Comparison of ENCODE assay signal across 9 cellular contexts in genomic region chr7:100234660-100235317, GRCh38. TPM values are rescaled to one million over a fixed set of nuclear protein-coding genes. Genes with fewer than 3 reads are reported as not detected.
DNase-seq lines count a peak whose midpoint lies in the region; ATAC-seq, FAIRE-seq and TF ChIP-seq lines count a peak whose summit lies in the region.
"Not testable (repeated sequence)": the region's sequence is repeated elsewhere in the genome, so short reads cannot be mapped to it uniquely, and the experiment has no call there.
"Had no signal": no experiment of that assay in that cellular context is flagged by ENCODE, and none has a peak within 500 bp of the region (broad histone marks: within the 10 kb centered on the region; RNA-seq: fewer than 3 reads in every experiment).

No MANE protein-coding gene starts in this region.

- not testable (repeated sequence) for H3K9ac ChIP-seq in GM12878 (ENCODE audit: control insufficient read depth, insufficient read depth, low read length)

- H3K27ac ChIP-seq in CD8-positive, alpha-beta T cell (ENCODE audit: low read depth, low read length); GM12878 (ENCODE audit: control insufficient read depth, insufficient read depth); naive thymus-derived CD4-positive, alpha-beta T cell (ENCODE audit: low read depth, low read length): not testable (repeated sequence)

- not testable (repeated sequence) for H3K4me3 ChIP-seq in CD8-positive, alpha-beta T cell (ENCODE audit: low read depth, low read length); GM12878; naive thymus-derived CD4-positive, alpha-beta T cell (ENCODE audit: low read length)

- RAD21 ChIA-PET in GM12878 (lab: Charles Lee; ENCODE audit: unreplicated experiment): not testable (repeated sequence)

- not testable (repeated sequence) for H3K4me2 ChIP-seq in GM12878 (ENCODE audit: control insufficient read depth, insufficient read depth)

- not testable (repeated sequence) for H3K79me2 ChIP-seq in GM12878 (ENCODE audit: control insufficient read depth, insufficient read depth, low read length)

- ATAC-seq in CD8-positive, alpha-beta T cell; T-cell (replicated peaks in 1 of 4); GM12878; naive thymus-derived CD4-positive, alpha-beta T cell: not testable (repeated sequence)
- peak; percentile 78 for ATAC-seq in activated T-helper 17 cell treated with anti-CD3 and anti-CD28 coated beads, Interleukin-2, amount 50 U/mL, for 72 hours (replicated peaks)

- SMC1A ChIA-PET in GM12878 (lab: Charles Lee; ENCODE audit: uncharacterized antibody, unreplicated experiment): not testable (repeated sequence)

- not testable (repeated sequence) for H2AFZ ChIP-seq in GM12878 (ENCODE audit: control insufficient read depth, low read depth, low read length)

- H3K27me3 Mint-ChIP-seq in CD8-positive, alpha-beta T cell (ENCODE audit: low read depth); T-cell; activated T-helper 17 cell treated with anti-CD3 and anti-CD28 coated beads, Interleukin-2, amount 50 U/mL, for 72 hours; naive thymus-derived CD4-positive, alpha-beta T cell: not testable (repeated sequence)

- DNase-seq in CD8-positive, alpha-beta T cell; T-cell; GM12878 (ENCODE audit: low read depth, low spot score); naive thymus-derived CD4-positive, alpha-beta T cell: not testable (repeated sequence)
- DNase-seq in activated CD4-positive, alpha-beta T cell treated with anti-CD3 and anti-CD28 coated beads, Interleukin-2, amount 50 U/mL, for 48 hours: peak; percentile 58 to 64
- peak; percentile 37 for DNase-seq in stimulated activated CD4-positive, alpha-beta T cell treated with anti-CD3 and anti-CD28 coated beads, Interleukin-1b, Interleukin-23, amount 100 ng/mL, for 48 hours

- not testable (repeated sequence) for H3K9me3 Mint-ChIP-seq in CD8-positive, alpha-beta T cell; T-cell; activated T-helper 17 cell treated with anti-CD3 and anti-CD28 coated beads, Interleukin-2, amount 50 U/mL, for 72 hours; naive thymus-derived CD4-positive, alpha-beta T cell

- H3K4me3 Mint-ChIP-seq in CD8-positive, alpha-beta T cell; T-cell; naive thymus-derived CD4-positive, alpha-beta T cell: not testable (repeated sequence)
- peak overlapping the region; percentile 41 for H3K4me3 Mint-ChIP-seq in activated T-helper 17 cell treated with anti-CD3 and anti-CD28 coated beads, Interleukin-2, amount 50 U/mL, for 72 hours

- POLR2A ChIA-PET in CD8-positive, alpha-beta T cell (lab: Charles Lee): interaction anchor here (1.4 kb wide), 1 partner anchor 13 kb away, joined by 5 read pairs; no protein-coding TSS in a partner anchor
- POLR2A ChIA-PET in T-cell (lab: Charles Lee): not testable (repeated sequence)
- POLR2A ChIA-PET in GM12878 (lab: Charles Lee): interaction anchor here (0.6 kb wide), 1 partner anchor 47 kb away, joined by 3 read pairs; no protein-coding TSS in a partner anchor
- POLR2A ChIA-PET in naive thymus-derived CD4-positive, alpha-beta T cell (lab: Charles Lee): interaction anchor here (0.7 to 1.2 kb wide), 3 partner anchors 11 to 14 kb away, joined by 3 to 5 read pairs (median 4); no protein-coding TSS in a partner anchor

- not testable (repeated sequence) for H3K27me3 ChIP-seq in CD8-positive, alpha-beta T cell (ENCODE audit: insufficient read depth, low read length); GM12878 (replicated peaks in 1 of 2; ENCODE audit: control insufficient read depth in 2 of 2, insufficient read depth in 2 of 2, low read length in 1 of 2); naive thymus-derived CD4-positive, alpha-beta T cell (ENCODE audit: control insufficient read depth in 2 of 2, insufficient read depth in 2 of 2, low read length in 2 of 2)

- H3K4me1 Mint-ChIP-seq in CD8-positive, alpha-beta T cell (ENCODE audit: low read depth): peaks cover 34% of the 10 kb centered on the region
- H3K4me1 Mint-ChIP-seq in T-cell: peaks cover 18 to 29% (median 28%) of the 10 kb centered on the region in 3 donors
- H3K4me1 Mint-ChIP-seq in activated T-helper 17 cell treated with anti-CD3 and anti-CD28 coated beads, Interleukin-2, amount 50 U/mL, for 72 hours: peaks cover 30% of the 10 kb centered on the region
- peaks cover 18 to 49% (median 39%) of the 10 kb centered on the region in 7 donors for H3K4me1 Mint-ChIP-seq in naive thymus-derived CD4-positive, alpha-beta T cell

- not testable (repeated sequence) for TF ChIP-seq RAD21 in GM12878 (IDR thresholded peaks at IDR 0.05; ENCODE audit: insufficient read depth, low read depth, low read length)

- H3K4me1 ChIP-seq in CD8-positive, alpha-beta T cell (ENCODE audit: insufficient read depth, low read length); GM12878 (ENCODE audit: control insufficient read depth, insufficient read depth, low read length); naive thymus-derived CD4-positive, alpha-beta T cell (ENCODE audit: control insufficient read depth in 2 of 2, insufficient read depth in 2 of 2, low read length in 2 of 2): not testable (repeated sequence)

- CTCF ChIA-PET in CD8-positive, alpha-beta T cell (lab: Charles Lee): interaction anchor here (0.6 kb wide), 1 partner anchor 44 kb away, joined by 3 read pairs; no protein-coding TSS in a partner anchor
- CTCF ChIA-PET in T-cell (lab: Charles Lee); GM12878 (lab: Yijun Ruan, JAX): not testable (repeated sequence)
- CTCF ChIA-PET in naive thymus-derived CD4-positive, alpha-beta T cell (lab: Charles Lee): interaction anchor here (0.6 kb wide), 1 partner anchor 100 kb away, joined by 4 read pairs; no protein-coding TSS in a partner anchor

- FAIRE-seq in GM12878 (lab: Jason Lieb, UNC): not testable (repeated sequence)

- H4K20me1 ChIP-seq in GM12878 (ENCODE audit: control insufficient read depth, insufficient read depth): not testable (repeated sequence)

- not testable (repeated sequence) for H3K9me3 ChIP-seq in CD8-positive, alpha-beta T cell (ENCODE audit: low read length); GM12878 (replicated peaks; ENCODE audit: control insufficient read depth, insufficient read depth, low read length); naive thymus-derived CD4-positive, alpha-beta T cell (ENCODE audit: control insufficient read depth in 2 of 3, low read length in 3 of 3)

- not testable (repeated sequence) for TF ChIP-seq EP300 in GM12878 (IDR thresholded peaks at IDR 0.05; ENCODE audit: borderline replicate concordance in 1 of 2, control insufficient read depth in 1 of 2, low read depth in 2 of 2, low read length in 2 of 2)

- BruUV-seq in GM12878 (replicated peaks; lab: Mats Ljungman, UMichigan): not testable (repeated sequence)

- H3K36me3 ChIP-seq in CD8-positive, alpha-beta T cell (ENCODE audit: insufficient read depth, low read length); GM12878 (ENCODE audit: control insufficient read depth in 2 of 2, insufficient read depth in 2 of 2, low read length in 1 of 2); naive thymus-derived CD4-positive, alpha-beta T cell (ENCODE audit: control insufficient read depth in 2 of 3, insufficient read depth in 3 of 3, low read length in 3 of 3): not testable (repeated sequence)

- not testable (repeated sequence) for TF ChIP-seq CTCF in CD8-positive, alpha-beta T cell (IDR thresholded peaks at IDR 0.05); GM12878 (IDR thresholded peaks at IDR 0.05 in 2 of 3, conservative IDR thresholded peaks at IDR 0.05 in 1 of 3; ENCODE audit: control insufficient read depth in 2 of 3, extremely low read depth in 1 of 3, insufficient read depth in 1 of 3, low read depth in 3 of 3, low read length in 3 of 3)

- TF ChIP-seq POLR2A in GM12878 (IDR thresholded peaks at IDR 0.05; ENCODE audit: low read depth, low read length): not testable (repeated sequence)

- in situ Hi-C loops in GM12878 (cut with MboI): not testable (repeated sequence)

- peaks cover 20% of the 10 kb centered on the region for H3K36me3 Mint-ChIP-seq in CD8-positive, alpha-beta T cell
- peaks cover 21% of the 10 kb centered on the region for H3K36me3 Mint-ChIP-seq in T-cell
- H3K36me3 Mint-ChIP-seq in activated T-helper 17 cell treated with anti-CD3 and anti-CD28 coated beads, Interleukin-2, amount 50 U/mL, for 72 hours (ENCODE audit: low read depth): peaks cover 46% of the 10 kb centered on the region
- H3K36me3 Mint-ChIP-seq in naive thymus-derived CD4-positive, alpha-beta T cell: peaks cover 0 to 30% (median 8%) of the 10 kb centered on the region in 5 donors

- intact Hi-C loops in CD8-positive, alpha-beta T cell (cut with DNase I, micrococcal nuclease); GM12878 (cut with micrococcal nuclease; ENCODE audit: unreplicated experiment): not testable (repeated sequence)
- intact Hi-C loops in naive thymus-derived CD4-positive, alpha-beta T cell (cut with micrococcal nuclease): loop anchor here in 1 of 2 donors (5.0 kb wide), 1 partner anchor 38 kb away; no protein-coding TSS in a partner anchor

- peak overlapping the region; percentile 81 for H3K27ac Mint-ChIP-seq in CD8-positive, alpha-beta T cell
- H3K27ac Mint-ChIP-seq in T-cell: peak overlapping the region; percentile 66 to 69
- peak overlapping the region; percentile 87 for H3K27ac Mint-ChIP-seq in activated T-helper 17 cell treated with anti-CD3 and anti-CD28 coated beads, Interleukin-2, amount 50 U/mL, for 72 hours
- peak overlapping the region; percentile 51 to 90 (median 80) for H3K27ac Mint-ChIP-seq in naive thymus-derived CD4-positive, alpha-beta T cell

- 43% methylated on average over 8 of the region's 8 CpGs for WGBS in GM12878 (ENCODE audit: insufficient coverage, insufficient replicate concordance, low lambda C conversion rate, missing lambda C conversion rate)

RNA-seq across cellular contexts. Expression of gene PVRIG, which starts 15.0 kb away (rescaled TPM):
- 10 to 100 TPM; 34.6 to 37.0 TPM for total RNA-seq in CD8-positive, alpha-beta T cell
- total RNA-seq in T-cell: 10 to 100 TPM; 45.0 to 96.8 (median 78.0) TPM
- total RNA-seq in activated T-helper 17 cell treated with anti-CD3 and anti-CD28 coated beads, Interleukin-2, amount 50 U/mL, for 72 hours: 10 to 100 TPM; 16.1 to 28.5 TPM
- total RNA-seq in GM12878 (2013; cell fraction: nucleolus; rRNA removed): 20.3 and 21.7 TPM in 2 replicates
- total RNA-seq in GM12878 (2014; rRNA removed): 25.6 and 29.8 TPM in 2 replicates
- 5.2 and 7.7 TPM in 2 replicates for total RNA-seq in GM12878 (2014; rRNA removed; fragmentation: Illumina TruSeq; extraction: Trizol)
- 27.4 and 27.7 TPM in 2 replicates for total RNA-seq in GM12878 (2021)
- 3.7 TPM for polyA plus RNA-seq in GM12878 (2011; ENCODE audit: low read depth)
- 3.1 and 8.4 TPM in 2 replicates for polyA plus RNA-seq in GM12878 (2011; rRNA removed)
- polyA plus RNA-seq in GM12878 (2011; cell fraction: cytosol; rRNA removed): 14.7 and 23.1 TPM in 2 replicates
- polyA plus RNA-seq in GM12878 (2011; cell fraction: nucleus; rRNA removed): 21.8 and 23.1 TPM in 2 replicates
- 13.9 and 14.6 TPM in 2 replicates for polyA plus RNA-seq in GM12878 (2012)
- polyA plus RNA-seq in GM12878 (2014; fragmentation: Illumina TruSeq; extraction: Trizol): 0.38 and 3.9 TPM in 2 replicates
- 1 to 10 TPM; 1.3 to 3.6 TPM for polyA plus RNA-seq in GM12878 (2014; fragmentation: Nextera tagmentation; extraction: Ambion mirVana)
- 39.4 and 41.4 TPM in 2 replicates for polyA plus RNA-seq in GM12878 (2014; rRNA removed)
- polyA plus RNA-seq in GM12878 (2016; fragmentation: Nextera tagmentation; extraction: Ambion mirVana): 10 to 100 TPM; 43.9 to 44.0 TPM
- polyA minus RNA-seq in GM12878 (2011; rRNA and poly(A)+ RNA removed): 1.7 and 6.8 TPM in 2 replicates
- polyA minus RNA-seq in GM12878 (2011; cell fraction: cytosol; rRNA and poly(A)+ RNA removed): 5.3 and 7.0 TPM in 2 replicates
- 10.0 and 16.9 TPM in 2 replicates for polyA minus RNA-seq in GM12878 (2011; cell fraction: nucleus; rRNA and poly(A)+ RNA removed)
- total RNA-seq in naive thymus-derived CD4-positive, alpha-beta T cell: 10 to 100 TPM; 32.1 to 88.7 (median 66.2) TPM
- 10 to 100 TPM; 69.5 to 81.0 TPM for polyA plus RNA-seq in naive thymus-derived CD4-positive, alpha-beta T cell
- total RNA-seq: H4 had no signal
- polyA plus RNA-seq: A549 had no signal

RNA-seq across cellular contexts. Expression of gene STAG3, which starts 57.1 kb away (rescaled TPM):
- total RNA-seq in CD8-positive, alpha-beta T cell: 1 to 10 TPM; 6.3 to 6.6 TPM
- total RNA-seq in T-cell (1 to 10 TPM; 4.8 to 8.7 (median 7.3) TPM), GM12878 (2014; rRNA removed) (101 and 122 TPM in 2 replicates), GM12878 (2014; rRNA removed; fragmentation: Illumina TruSeq; extraction: Trizol) (123 and 133 TPM in 2 replicates), GM12878 (2021) (78.7 and 81.7 TPM in 2 replicates)
- total RNA-seq in activated T-helper 17 cell treated with anti-CD3 and anti-CD28 coated beads, Interleukin-2, amount 50 U/mL, for 72 hours: 10 to 100 TPM in 1 of 2 donors, 1 to 10 TPM in 1; 7.8 to 22.1 TPM
- total RNA-seq in GM12878 (2013; cell fraction: nucleolus; rRNA removed): 33.8 and 37.8 TPM in 2 replicates
- 221 TPM for polyA plus RNA-seq in GM12878 (2011; ENCODE audit: low read depth)
- polyA plus RNA-seq in GM12878 (2011; rRNA removed) (73.0 and 90.4 TPM in 2 replicates), GM12878 (2014; fragmentation: Illumina TruSeq; extraction: Trizol) (178 and 192 TPM in 2 replicates), GM12878 (2014; fragmentation: Nextera tagmentation; extraction: Ambion mirVana) (100 to 1,000 TPM; 281 to 306 TPM), GM12878 (2014; rRNA removed) (112 and 153 TPM in 2 replicates), GM12878 (2016; fragmentation: Nextera tagmentation; extraction: Ambion mirVana) (100 to 1,000 TPM; 112 to 116 TPM)
- 47.6 and 55.0 TPM in 2 replicates for polyA plus RNA-seq in GM12878 (2011; cell fraction: cytosol; rRNA removed)
- polyA plus RNA-seq in GM12878 (2011; cell fraction: nucleus; rRNA removed): 22.6 and 31.0 TPM in 2 replicates
- polyA plus RNA-seq in GM12878 (2012): 158 and 173 TPM in 2 replicates
- 14.5 and 19.5 TPM in 2 replicates for polyA minus RNA-seq in GM12878 (2011; rRNA and poly(A)+ RNA removed)
- polyA minus RNA-seq in GM12878 (2011; cell fraction: cytosol; rRNA and poly(A)+ RNA removed): 5.3 and 6.7 TPM in 2 replicates
- polyA minus RNA-seq in GM12878 (2011; cell fraction: nucleus; rRNA and poly(A)+ RNA removed): 12.2 and 15.6 TPM in 2 replicates
- 10 to 100 TPM in 1 of 5 experiments, 1 to 10 TPM in 4; 5.5 to 24.6 (median 9.5) TPM for total RNA-seq in naive thymus-derived CD4-positive, alpha-beta T cell
- polyA plus RNA-seq in naive thymus-derived CD4-positive, alpha-beta T cell: 1 to 10 TPM; 2.4 to 6.5 TPM

RNA-seq across cellular contexts. Expression of gene GPC2, which starts 57.6 kb away (rescaled TPM):
- 10 to 100 TPM; 10.5 to 13.3 TPM for total RNA-seq in CD8-positive, alpha-beta T cell
- total RNA-seq in T-cell (10 to 100 TPM; 12.4 to 37.0 (median 26.3) TPM), GM12878 (2014; rRNA removed) (3.0 and 3.9 TPM in 2 replicates), GM12878 (2014; rRNA removed; fragmentation: Illumina TruSeq; extraction: Trizol) (0.85 and 0.92 TPM in 2 replicates), GM12878 (2021) (3.9 and 5.1 TPM in 2 replicates)
- total RNA-seq in activated T-helper 17 cell treated with anti-CD3 and anti-CD28 coated beads, Interleukin-2, amount 50 U/mL, for 72 hours: 1 to 10 TPM; 2.8 to 4.9 TPM
- 4.9 and 6.6 TPM in 2 replicates for total RNA-seq in GM12878 (2013; cell fraction: nucleolus; rRNA removed)
- 1.6 TPM for polyA plus RNA-seq in GM12878 (2011; ENCODE audit: low read depth)
- polyA plus RNA-seq in GM12878 (2011; rRNA removed) (0.45 and 0.65 TPM in 2 replicates), GM12878 (2014; fragmentation: Illumina TruSeq; extraction: Trizol) (0.24 and 0.98 TPM in 2 replicates), GM12878 (2014; fragmentation: Nextera tagmentation; extraction: Ambion mirVana) (under 1 TPM; 0.19 to 0.24 TPM), GM12878 (2014; rRNA removed) (4.3 and 6.3 TPM in 2 replicates), GM12878 (2016; fragmentation: Nextera tagmentation; extraction: Ambion mirVana) (under 1 TPM; 0.48 to 0.68 TPM)
- 1.0 and 1.7 TPM in 2 replicates for polyA plus RNA-seq in GM12878 (2011; cell fraction: cytosol; rRNA removed)
- polyA plus RNA-seq in GM12878 (2011; cell fraction: nucleus; rRNA removed): 4.8 and 5.6 TPM in 2 replicates
- 1.3 and 1.4 TPM in 2 replicates for polyA plus RNA-seq in GM12878 (2012)
- 0.22 and 1.0 TPM in 2 replicates for polyA minus RNA-seq in GM12878 (2011; rRNA and poly(A)+ RNA removed)
- polyA minus RNA-seq in GM12878 (2011; cell fraction: cytosol; rRNA and poly(A)+ RNA removed): 0.83 and 1.7 TPM in 2 replicates
- polyA minus RNA-seq in GM12878 (2011; cell fraction: nucleus; rRNA and poly(A)+ RNA removed): 2.4 and 3.5 TPM in 2 replicates
- 10 to 100 TPM in 4 of 5 experiments, 1 to 10 TPM in 1; 8.1 to 30.6 (median 18.2) TPM for total RNA-seq in naive thymus-derived CD4-positive, alpha-beta T cell
- under 1 TPM; 0.64 to 0.87 TPM for polyA plus RNA-seq in naive thymus-derived CD4-positive, alpha-beta T cell
